ENCODE assay signal across 9 cellular contexts in the genomic region with DNA sequence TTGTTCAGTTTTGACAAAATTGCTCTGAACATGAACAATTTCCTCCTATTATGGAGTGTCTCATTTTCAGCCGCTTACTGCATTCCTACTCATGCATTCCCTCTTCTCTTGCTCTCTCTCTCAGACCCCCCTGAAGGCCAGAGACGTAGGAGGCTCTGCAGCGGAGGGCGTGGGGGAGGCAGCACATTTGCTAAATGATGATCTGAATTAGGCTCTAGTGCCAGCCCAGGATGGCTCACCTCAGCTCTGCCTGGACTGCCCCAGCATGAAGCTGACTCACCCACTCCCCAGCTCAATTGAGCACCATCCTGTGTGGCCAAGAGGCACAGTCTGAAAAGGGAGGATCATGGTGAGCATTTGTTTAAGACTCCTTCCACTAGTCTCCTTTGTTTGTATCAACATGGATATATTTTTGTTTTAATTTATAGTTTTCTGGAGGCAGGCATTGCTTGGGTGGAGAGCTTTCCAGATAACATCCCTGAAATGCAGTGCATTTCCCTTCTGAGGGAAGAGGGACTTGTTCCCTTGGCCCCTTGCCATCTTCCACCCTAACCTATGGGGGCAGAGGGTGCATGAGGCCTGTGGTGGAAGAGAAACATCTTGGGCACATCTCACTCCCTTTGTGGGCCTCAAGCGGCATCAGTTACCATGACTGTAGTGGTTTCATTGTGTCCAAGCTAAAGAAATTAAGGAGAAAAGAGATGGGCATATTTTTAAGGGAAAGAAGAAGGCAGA. TPM values are rescaled to one million over a fixed set of nuclear protein-coding genes. Genes with fewer than 3 reads are reported as not detected.
A peak's percentile ranks its signal among the peaks of the same experiment; 100 is the strongest.
DNase-seq lines count a peak whose midpoint lies in the region; ATAC-seq and TF ChIP-seq lines count a peak whose summit lies in the region.
"Had no signal": no experiment of that assay in that cellular context is flagged by ENCODE, and none has a peak within 500 bp of the region (broad histone marks: within the 10 kb centered on the region; RNA-seq: fewer than 3 reads in every experiment).

No MANE protein-coding gene starts in this region.

- H3K27me3 ChIP-seq in foreskin keratinocyte: no peaks in the 10 kb centered on the region

- TF ChIP-seq CTCF in foreskin keratinocyte (conservative IDR thresholded peaks at IDR 0.05) (no peak), type B pancreatic cell (conservative IDR thresholded peaks at IDR 0.05) (no peak), progenitor cell of endocrine pancreas (IDR thresholded peaks at IDR 0.05; ENCODE audit: unreplicated experiment) (no peak)

- no peaks in the 10 kb centered on the region for H3K9me3 Mint-ChIP-seq in activated T-cell treated with anti-CD3 and anti-CD28 coated beads, Interleukin-2, amount 50 U/mL, for 72 hours
- no peaks in the 10 kb centered on the region for H3K9me3 Mint-ChIP-seq in activated T-cell treated with anti-CD3 and anti-CD28 coated beads, Interleukin-2, amount 50 U/mL, for 4 hours
- no peaks in the 10 kb centered on the region for H3K9me3 Mint-ChIP-seq in type B pancreatic cell
- no peaks in the 10 kb centered on the region for H3K9me3 Mint-ChIP-seq in progenitor cell of endocrine pancreas (ENCODE audit: low read depth)

- no peaks in the 10 kb centered on the region for H3K36me3 Mint-ChIP-seq in activated T-cell treated with anti-CD3 and anti-CD28 coated beads, Interleukin-2, amount 50 U/mL, for 72 hours (ENCODE audit: insufficient read depth in 2 of 2)
- H3K36me3 Mint-ChIP-seq in activated T-cell treated with anti-CD3 and anti-CD28 coated beads, Interleukin-2, amount 50 U/mL, for 4 hours (ENCODE audit: insufficient read depth): no peaks in the 10 kb centered on the region
- H3K36me3 Mint-ChIP-seq in type B pancreatic cell: no peaks in the 10 kb centered on the region
- H3K36me3 Mint-ChIP-seq in progenitor cell of endocrine pancreas (ENCODE audit: insufficient read depth): no peaks in the 10 kb centered on the region

- no peak overlapping the region for H3K4me3 Mint-ChIP-seq in activated T-cell treated with anti-CD3 and anti-CD28 coated beads, Interleukin-2, amount 50 U/mL, for 72 hours
- no peak overlapping the region for H3K4me3 Mint-ChIP-seq in activated T-cell treated with anti-CD3 and anti-CD28 coated beads, Interleukin-2, amount 50 U/mL, for 4 hours
- H3K4me3 Mint-ChIP-seq in type B pancreatic cell: peak overlapping the region; percentile 50
- no peak overlapping the region for H3K4me3 Mint-ChIP-seq in progenitor cell of endocrine pancreas (ENCODE audit: low read depth)

- peak; percentile 58 to 71 for ATAC-seq in activated T-cell treated with anti-CD3 and anti-CD28 coated beads, Interleukin-2, amount 50 U/mL, for 72 hours (replicated peaks in 1 of 2)
- ATAC-seq in activated T-cell treated with anti-CD3 and anti-CD28 coated beads, Interleukin-2, amount 50 U/mL, for 4 hours: no peak
- ATAC-seq in SK-N-SH treated with all-trans-retinoic acid at 6 μM for 48 hours (peak; percentile 86), foreskin keratinocyte (peak; percentile 96), GM21526 (IDR thresholded peaks at IDR 0.05; ENCODE audit: low FRiP score, unreplicated experiment) (no peak)

- DNase-seq in activated T-cell treated with anti-CD3 and anti-CD28 coated beads, Interleukin-2, amount 50 U/mL, for 72 hours: no peak
- no peak for DNase-seq in activated T-cell treated with anti-CD3 and anti-CD28 coated beads, Interleukin-2, amount 50 U/mL, for 4 hours
- DNase-seq in foreskin keratinocyte (peak; percentile 41 to 69), type B pancreatic cell (ENCODE audit: extremely low spot score, unreplicated experiment) (no peak), NCI-H69 (lab: John Stamatoyannopoulos, UW) (no peak), progenitor cell of endocrine pancreas (ENCODE audit: low spot score, unreplicated experiment) (no peak)
- DNase-seq: NCI-H774 had no signal

- H3K27ac Mint-ChIP-seq in activated T-cell treated with anti-CD3 and anti-CD28 coated beads, Interleukin-2, amount 50 U/mL, for 72 hours: no peak overlapping the region
- H3K27ac Mint-ChIP-seq in type B pancreatic cell: peak overlapping the region; percentile 70
- H3K27ac Mint-ChIP-seq in progenitor cell of endocrine pancreas: no peak overlapping the region

- peaks cover 25% of the 10 kb centered on the region for H3K4me1 Mint-ChIP-seq in activated T-cell treated with anti-CD3 and anti-CD28 coated beads, Interleukin-2, amount 50 U/mL, for 72 hours (ENCODE audit: low read depth)
- peaks cover 12% of the 10 kb centered on the region for H3K4me1 Mint-ChIP-seq in activated T-cell treated with anti-CD3 and anti-CD28 coated beads, Interleukin-2, amount 50 U/mL, for 4 hours (ENCODE audit: low read depth)
- peaks cover 42% of the 10 kb centered on the region for H3K4me1 Mint-ChIP-seq in type B pancreatic cell (ENCODE audit: unreplicated experiment)
- H3K4me1 Mint-ChIP-seq in progenitor cell of endocrine pancreas (ENCODE audit: low read depth): peaks cover 11% of the 10 kb centered on the region

- H3K27me3 Mint-ChIP-seq in activated T-cell treated with anti-CD3 and anti-CD28 coated beads, Interleukin-2, amount 50 U/mL, for 72 hours (ENCODE audit: low read depth): no peaks in the 10 kb centered on the region
- no peaks in the 10 kb centered on the region for H3K27me3 Mint-ChIP-seq in activated T-cell treated with anti-CD3 and anti-CD28 coated beads, Interleukin-2, amount 50 U/mL, for 4 hours (ENCODE audit: low read depth)
- H3K27me3 Mint-ChIP-seq in type B pancreatic cell (no peaks in the 10 kb centered on the region), progenitor cell of endocrine pancreas (no peaks in the 10 kb centered on the region)

- H3K4me1 ChIP-seq in foreskin keratinocyte: peaks cover 18% of the 10 kb centered on the region

- no peak overlapping the region for H3K27ac ChIP-seq in foreskin keratinocyte

TF ChIP-seq in SK-N-SH treated with all-trans-retinoic acid at 6 μM for 48 hours, 23 proteins besides CTCF, POLR2A, EP300 and RAD21:
- TF ChIP-seq BACH2 (CRISPR knock-in tag; IDR thresholded peaks at IDR 0.05; ENCODE audit: borderline replicate concordance) (no peak), ZNF70 (CRISPR knock-in tag; IDR thresholded peaks at IDR 0.05) (no peak), SNAI2 (CRISPR knock-in tag; IDR thresholded peaks at IDR 0.05) (no peak), TCF4 (CRISPR knock-in tag; IDR thresholded peaks at IDR 0.05; ENCODE audit: borderline replicate concordance) (no peak)
- TF ChIP-seq, protein P1, sequence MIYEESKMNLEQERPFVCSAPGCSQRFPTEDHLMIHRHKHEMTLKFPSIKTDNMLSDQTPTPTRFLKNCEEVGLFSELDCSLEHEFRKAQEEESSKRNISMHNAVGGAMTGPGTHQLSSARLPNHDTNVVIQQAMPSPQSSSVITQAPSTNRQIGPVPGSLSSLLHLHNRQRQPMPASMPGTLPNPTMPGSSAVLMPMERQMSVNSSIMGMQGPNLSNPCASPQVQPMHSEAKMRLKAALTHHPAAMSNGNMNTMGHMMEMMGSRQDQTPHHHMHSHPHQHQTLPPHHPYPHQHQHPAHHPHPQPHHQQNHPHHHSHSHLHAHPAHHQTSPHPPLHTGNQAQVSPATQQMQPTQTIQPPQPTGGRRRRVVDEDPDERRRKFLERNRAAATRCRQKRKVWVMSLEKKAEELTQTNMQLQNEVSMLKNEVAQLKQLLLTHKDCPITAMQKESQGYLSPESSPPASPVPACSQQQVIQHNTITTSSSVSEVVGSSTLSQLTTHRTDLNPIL (CRISPR knock-in tag; IDR thresholded peaks at IDR 0.05; ENCODE audit: low read depth): no peak

RNA-seq across cellular contexts. Expression of a gene that starts 5.5 kb away (rescaled TPM):
- 1,000 to 10,000 TPM; 3,626 to 3,861 TPM for total RNA-seq in activated T-cell treated with anti-CD3 and anti-CD28 coated beads, Interleukin-2, amount 50 U/mL, for 72 hours
- total RNA-seq in activated T-cell treated with anti-CD3 and anti-CD28 coated beads, Interleukin-2, amount 50 U/mL, for 4 hours: 1,000 to 10,000 TPM; 4,221 to 4,335 (median 4,249) TPM
- 3,814 and 4,088 TPM in 2 replicates for total RNA-seq in foreskin keratinocyte
- 5,509 and 5,859 TPM in 2 replicates for polyA plus RNA-seq in foreskin keratinocyte
- total RNA-seq in type B pancreatic cell (ENCODE audit: low replicate concordance): 3,063 and 3,098 TPM in 2 replicates
- 2,606 and 2,721 TPM in 2 replicates for total RNA-seq in progenitor cell of endocrine pancreas

Comparison
In these comparisons a context has a peak if more than half of its experiments do, and no peak if none do; other contexts are left out.
1. ATAC-seq: peak in activated T-cell treated with anti-CD3 and anti-CD28 coated beads, Interleukin-2, amount 50 U/mL, for 72 hours (2 of 2), SK-N-SH treated with all-trans-retinoic acid at 6 μM for 48 hours (single experiment) and foreskin keratinocyte (single experiment); none in activated T-cell treated with anti-CD3 and anti-CD28 coated beads, Interleukin-2, amount 50 U/mL, for 4 hours (0 of 2) and GM21526 (single experiment).
2. DNase-seq: peak in foreskin keratinocyte (2 of 2); none in activated T-cell treated with anti-CD3 and anti-CD28 coated beads, Interleukin-2, amount 50 U/mL, for 72 hours (0 of 2), activated T-cell treated with anti-CD3 and anti-CD28 coated beads, Interleukin-2, amount 50 U/mL, for 4 hours (single experiment), type B pancreatic cell (single experiment), NCI-H69 (single experiment) and progenitor cell of endocrine pancreas (single experiment).